1 cellular context compared by ENCODE assay signal in the genomic region with DNA sequence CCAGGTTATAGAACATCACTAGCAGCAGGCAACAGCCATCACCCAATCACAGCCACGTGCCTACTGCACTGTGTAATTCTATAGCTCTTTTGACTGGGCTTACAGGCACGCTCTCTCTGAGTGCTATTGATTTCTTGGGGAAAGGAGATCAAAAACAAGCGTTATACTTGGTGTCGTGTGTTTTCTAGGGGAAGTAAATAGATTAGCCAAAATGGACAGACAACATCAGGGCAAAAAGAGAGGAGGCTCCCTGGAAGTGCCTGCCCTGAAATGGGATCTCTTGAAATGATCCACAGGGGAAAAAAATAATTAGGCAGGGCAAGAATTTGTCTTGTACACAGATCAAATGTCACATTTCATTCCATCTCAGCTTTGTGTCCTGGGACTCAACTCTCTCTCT.
TF ChIP-seq lines count a peak whose summit lies in the region.

No MANE protein-coding gene starts in this region.

TF ChIP-seq in GM23338, 12 proteins besides CTCF, POLR2A, EP300 and RAD21 (continued from another document):
- TF ChIP-seq, protein P1, sequence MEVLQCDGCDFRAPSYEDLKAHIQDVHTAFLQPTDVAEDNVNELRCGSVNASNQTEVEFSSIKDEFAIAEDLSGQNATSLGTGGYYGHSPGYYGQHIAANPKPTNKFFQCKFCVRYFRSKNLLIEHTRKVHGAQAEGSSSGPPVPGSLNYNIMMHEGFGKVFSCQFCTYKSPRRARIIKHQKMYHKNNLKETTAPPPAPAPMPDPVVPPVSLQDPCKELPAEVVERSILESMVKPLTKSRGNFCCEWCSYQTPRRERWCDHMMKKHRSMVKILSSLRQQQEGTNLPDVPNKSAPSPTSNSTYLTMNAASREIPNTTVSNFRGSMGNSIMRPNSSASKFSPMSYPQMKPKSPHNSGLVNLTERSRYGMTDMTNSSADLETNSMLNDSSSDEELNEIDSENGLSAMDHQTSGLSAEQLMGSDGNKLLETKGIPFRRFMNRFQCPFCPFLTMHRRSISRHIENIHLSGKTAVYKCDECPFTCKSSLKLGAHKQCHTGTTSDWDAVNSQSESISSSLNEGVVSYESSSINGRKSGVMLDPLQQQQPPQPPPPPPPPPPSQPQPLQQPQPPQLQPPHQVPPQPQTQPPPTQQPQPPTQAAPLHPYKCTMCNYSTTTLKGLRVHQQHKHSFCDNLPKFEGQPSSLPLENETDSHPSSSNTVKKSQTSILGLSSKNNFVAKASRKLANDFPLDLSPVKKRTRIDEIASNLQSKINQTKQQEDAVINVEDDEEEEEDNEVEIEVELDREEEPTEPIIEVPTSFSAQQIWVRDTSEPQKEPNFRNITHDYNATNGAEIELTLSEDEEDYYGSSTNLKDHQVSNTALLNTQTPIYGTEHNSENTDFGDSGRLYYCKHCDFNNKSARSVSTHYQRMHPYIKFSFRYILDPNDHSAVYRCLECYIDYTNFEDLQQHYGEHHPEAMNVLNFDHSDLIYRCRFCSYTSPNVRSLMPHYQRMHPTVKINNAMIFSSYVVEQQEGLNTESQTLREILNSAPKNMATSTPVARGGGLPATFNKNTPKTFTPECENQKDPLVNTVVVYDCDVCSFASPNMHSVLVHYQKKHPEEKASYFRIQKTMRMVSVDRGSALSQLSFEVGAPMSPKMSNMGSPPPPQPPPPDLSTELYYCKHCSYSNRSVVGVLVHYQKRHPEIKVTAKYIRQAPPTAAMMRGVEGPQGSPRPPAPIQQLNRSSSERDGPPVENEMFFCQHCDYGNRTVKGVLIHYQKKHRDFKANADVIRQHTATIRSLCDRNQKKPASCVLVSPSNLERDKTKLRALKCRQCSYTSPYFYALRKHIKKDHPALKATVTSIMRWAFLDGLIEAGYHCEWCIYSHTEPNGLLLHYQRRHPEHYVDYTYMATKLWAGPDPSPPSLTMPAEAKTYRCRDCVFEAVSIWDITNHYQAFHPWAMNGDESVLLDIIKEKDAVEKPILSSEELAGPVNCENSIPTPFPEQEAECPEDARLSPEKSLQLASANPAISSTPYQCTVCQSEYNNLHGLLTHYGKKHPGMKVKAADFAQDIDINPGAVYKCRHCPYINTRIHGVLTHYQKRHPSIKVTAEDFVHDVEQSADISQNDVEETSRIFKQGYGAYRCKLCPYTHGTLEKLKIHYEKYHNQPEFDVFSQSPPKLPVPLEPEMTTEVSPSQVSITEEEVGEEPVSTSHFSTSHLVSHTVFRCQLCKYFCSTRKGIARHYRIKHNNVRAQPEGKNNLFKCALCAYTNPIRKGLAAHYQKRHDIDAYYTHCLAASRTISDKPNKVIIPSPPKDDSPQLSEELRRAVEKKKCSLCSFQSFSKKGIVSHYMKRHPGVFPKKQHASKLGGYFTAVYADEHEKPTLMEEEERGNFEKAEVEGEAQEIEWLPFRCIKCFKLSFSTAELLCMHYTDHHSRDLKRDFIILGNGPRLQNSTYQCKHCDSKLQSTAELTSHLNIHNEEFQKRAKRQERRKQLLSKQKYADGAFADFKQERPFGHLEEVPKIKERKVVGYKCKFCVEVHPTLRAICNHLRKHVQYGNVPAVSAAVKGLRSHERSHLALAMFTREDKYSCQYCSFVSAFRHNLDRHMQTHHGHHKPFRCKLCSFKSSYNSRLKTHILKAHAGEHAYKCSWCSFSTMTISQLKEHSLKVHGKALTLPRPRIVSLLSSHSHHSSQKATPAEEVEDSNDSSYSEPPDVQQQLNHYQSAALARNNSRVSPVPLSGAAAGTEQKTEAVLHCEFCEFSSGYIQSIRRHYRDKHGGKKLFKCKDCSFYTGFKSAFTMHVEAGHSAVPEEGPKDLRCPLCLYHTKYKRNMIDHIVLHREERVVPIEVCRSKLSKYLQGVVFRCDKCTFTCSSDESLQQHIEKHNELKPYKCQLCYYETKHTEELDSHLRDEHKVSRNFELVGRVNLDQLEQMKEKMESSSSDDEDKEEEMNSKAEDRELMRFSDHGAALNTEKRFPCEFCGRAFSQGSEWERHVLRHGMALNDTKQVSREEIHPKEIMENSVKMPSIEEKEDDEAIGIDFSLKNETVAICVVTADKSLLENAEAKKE (CRISPR knock-in tag; IDR thresholded peaks at IDR 0.05): no peak
